Comparison of ENCODE assay signal across 8 cellular contexts in genomic region chr1:25904942-25905679, GRCh38. TPM values are rescaled to one million over a fixed set of nuclear protein-coding genes. Genes with fewer than 3 reads are reported as not detected.
DNase-seq lines count a peak whose midpoint lies in the region; ATAC-seq and TF ChIP-seq lines count a peak whose summit lies in the region.

No MANE protein-coding gene starts in this region.

- peak overlapping the region; percentile 97 for H3K27ac Mint-ChIP-seq in CD4-positive, alpha-beta T cell
- H3K27ac Mint-ChIP-seq in effector memory CD8-positive, alpha-beta T cell, result peak overlapping the region; percentile 81 to 87

- peak overlapping the region; percentile 85 to 86 for H3K4me3 ChIP-seq in mesenchymal stem cell (ENCODE audit: insufficient read depth in 1 of 2, low read depth in 1 of 2, low read length in 2 of 2)

- H2AFZ ChIP-seq in mesenchymal stem cell (ENCODE audit: low read depth, low read length), result no peak overlapping the region

- CTCF ChIA-PET in CD4-positive, alpha-beta T cell (lab: Charles Lee), result interaction anchor here (1.0 to 3.3 kb wide), 3 partner anchors 10 to 94 kb away, joined by 3 to 36 read pairs (median 6); partner anchors contain the start of gene PAFAH2

- WGBS in mesenchymal stem cell, result 3% methylated on average over 27 of the region's 34 CpGs

- H2BK12ac ChIP-seq in mesenchymal stem cell (ENCODE audit: low read length in 2 of 2), result no peak overlapping the region

- peak; percentile 64 for ATAC-seq in CD4-positive, alpha-beta T cell (ENCODE audit: poor library complexity)
- peak; percentile 56 for ATAC-seq in GM21367 (IDR thresholded peaks at IDR 0.05; ENCODE audit: unreplicated experiment)
- ATAC-seq in effector memory CD8-positive, alpha-beta T cell (replicated peaks), result peak; percentile 68

- no peak overlapping the region for H3K14ac ChIP-seq in mesenchymal stem cell (ENCODE audit: low read length in 2 of 2)

- H3K23ac ChIP-seq in mesenchymal stem cell (ENCODE audit: low read length in 2 of 2), result no peak overlapping the region

- peaks cover 3 to 19% of the 10 kb centered on the region in 2 experiments for H3K36me3 ChIP-seq in mesenchymal stem cell (ENCODE audit: control insufficient read depth in 1 of 2, insufficient read depth in 2 of 2, low read depth in 1 of 2, low read length in 2 of 2)

- no peaks in the 10 kb centered on the region for H3K9me3 Mint-ChIP-seq in CD4-positive, alpha-beta T cell
- H3K9me3 Mint-ChIP-seq in effector memory CD8-positive, alpha-beta T cell, result no peaks in the 10 kb centered on the region

- peak; percentile 18 for TF ChIP-seq CTCF in CD4-positive, alpha-beta T cell (IDR thresholded peaks at IDR 0.05)

- peaks cover 27% of the 10 kb centered on the region for H3K4me1 Mint-ChIP-seq in CD4-positive, alpha-beta T cell (ENCODE audit: low read depth)
- peaks cover 15 to 17% of the 10 kb centered on the region in 2 donors for H3K4me1 Mint-ChIP-seq in effector memory CD8-positive, alpha-beta T cell (ENCODE audit: low read depth in 2 of 2)

- no peak overlapping the region for H3K18ac ChIP-seq in mesenchymal stem cell (ENCODE audit: low read depth in 1 of 2, low read length in 2 of 2)

- no peak overlapping the region for H3K4ac ChIP-seq in mesenchymal stem cell (ENCODE audit: low read depth in 1 of 2, low read length in 2 of 2)

- intact Hi-C loops in CD4-positive, alpha-beta T cell (cut with DNase I, micrococcal nuclease), result loop anchor here (1.0 to 5.0 kb wide), 5 partner anchors 10 to 882 kb away; partner anchors contain the start of genes AUNIP (in 1 of the 2), PAFAH2 (in 1 of the 2), PDIK1L (in 1 of the 2) and PIGV (in 1 of the 2)

- H2BK120ac ChIP-seq in mesenchymal stem cell (ENCODE audit: low read depth, low read length), result no peak overlapping the region

- H2BK15ac ChIP-seq in mesenchymal stem cell (ENCODE audit: low read depth, poor library complexity, severe bottlenecking), result no peak overlapping the region

- H4K8ac ChIP-seq in mesenchymal stem cell (ENCODE audit: low read length), result no peak overlapping the region

- H3K9me3 ChIP-seq in CD4-positive, alpha-beta T cell (ENCODE audit: control insufficient read depth, low read length), result no peaks in the 10 kb centered on the region
- no peaks in the 10 kb centered on the region for H3K9me3 ChIP-seq in mesenchymal stem cell (ENCODE audit: control insufficient read depth, low read length)

- H3K27me3 ChIP-seq in CD4-positive, alpha-beta T cell (ENCODE audit: control insufficient read depth, insufficient read depth, low read length), result no peaks in the 10 kb centered on the region
- no peaks in the 10 kb centered on the region for H3K27me3 ChIP-seq in mesenchymal stem cell (ENCODE audit: control insufficient read depth in 1 of 2, insufficient read depth in 1 of 2, low read length in 2 of 2)

- peaks cover 10% of the 10 kb centered on the region for H3K4me1 ChIP-seq in mesenchymal stem cell (ENCODE audit: control insufficient read depth, insufficient read depth, low read depth, low read length)

- H3K36me3 Mint-ChIP-seq in CD4-positive, alpha-beta T cell (ENCODE audit: low read depth), result peaks cover 40% of the 10 kb centered on the region
- H3K36me3 Mint-ChIP-seq in effector memory CD8-positive, alpha-beta T cell (ENCODE audit: insufficient read depth), result peaks cover 6% of the 10 kb centered on the region

- H4K91ac ChIP-seq in mesenchymal stem cell (ENCODE audit: low read length), result no peak overlapping the region

- H2BK5ac ChIP-seq in mesenchymal stem cell (ENCODE audit: low read depth, low read length, poor library complexity, severe bottlenecking), result no peak overlapping the region

- POLR2A ChIA-PET in CD4-positive, alpha-beta T cell (lab: Charles Lee), result interaction anchor here (0.6 to 7.1 kb wide), 19 partner anchors 9 to 673 kb away, joined by 3 to 63 read pairs (median 4); partner anchors contain the start of genes MTFR1L, PAFAH2, PAQR7 and SYF2

- H3K27ac ChIP-seq in CD4-positive, alpha-beta T cell (ENCODE audit: low read depth, low read length), result peak overlapping the region; percentile 65
- peak overlapping the region; percentile 87 for H3K27ac ChIP-seq in mesenchymal stem cell (ENCODE audit: low read length, poor library complexity, severe bottlenecking)

- H3K4me3 Mint-ChIP-seq in CD4-positive, alpha-beta T cell, result peak overlapping the region; percentile 98
- peak overlapping the region; percentile 82 to 96 for H3K4me3 Mint-ChIP-seq in effector memory CD8-positive, alpha-beta T cell

- peak; percentile 79 to 94 (median 87) for DNase-seq in CD4-positive, alpha-beta T cell
- DNase-seq in HUDEP-2 (lab: John Stamatoyannopoulos, UW; ENCODE audit: unreplicated experiment in 76 of 76), result peak in 74 of 76 experiments; percentile 17 to 98 (median 92)
- DNase-seq in NOMO-1 (lab: John Stamatoyannopoulos, UW; ENCODE audit: unreplicated experiment in 2 of 2), result peak; percentile 77 to 92
- peak; percentile 93 to 96 (median 95) for DNase-seq in activated CD8-positive, alpha-beta memory T cell treated with anti-CD3 and anti-CD28 coated beads for 48 hours (ENCODE audit: low read depth in 2 of 3, low spot score in 2 of 3)
- DNase-seq in effector memory CD8-positive, alpha-beta T cell, result peak; percentile 71 to 78 (median 77)
- peak; percentile 91 for DNase-seq in mesenchymal stem cell
- DNase-seq in stimulated activated CD8-positive, alpha-beta memory T cell treated with anti-CD3 and anti-CD28 coated beads, Interleukin-12 subunit alpha, Interleukin-12 subunit beta, amount 100 ng/mL, for 24 hours (ENCODE audit: extremely low read depth), result peak; percentile 93

- H2AK5ac ChIP-seq in mesenchymal stem cell (ENCODE audit: low read length, severe bottlenecking), result no peak overlapping the region

- peaks cover 5% of the 10 kb centered on the region for H3K79me1 ChIP-seq in mesenchymal stem cell (replicated peaks; ENCODE audit: low read length, poor library complexity, severe bottlenecking)

- peak overlapping the region; percentile 89 for H3K9ac ChIP-seq in mesenchymal stem cell (ENCODE audit: low read length)

- H3K4me2 ChIP-seq in mesenchymal stem cell (ENCODE audit: low read length, poor library complexity, severe bottlenecking), result peak overlapping the region; percentile 70

- H3K27me3 Mint-ChIP-seq in CD4-positive, alpha-beta T cell, result no peaks in the 10 kb centered on the region
- H3K27me3 Mint-ChIP-seq in effector memory CD8-positive, alpha-beta T cell, result no peaks in the 10 kb centered on the region

RNA-seq across cellular contexts. Expression of gene STMN1, which starts 1.1 kb away (rescaled TPM):
- 10 to 100 TPM; 25.2 to 25.6 TPM for total RNA-seq in CD4-positive, alpha-beta T cell
- polyA plus RNA-seq in mesenchymal stem cell (2013, experiment 1 of 2), result 158 TPM
- 158 TPM for polyA plus RNA-seq in mesenchymal stem cell (2013, experiment 2 of 2)

RNA-seq across cellular contexts. Expression of gene PAQR7, which starts 29.6 kb away (rescaled TPM):
- total RNA-seq in CD4-positive, alpha-beta T cell, result 1 to 10 TPM; 1.1 to 1.5 TPM
- 10.5 TPM for polyA plus RNA-seq in mesenchymal stem cell (2013, experiment 1 of 2)
- 10.0 TPM for polyA plus RNA-seq in mesenchymal stem cell (2013, experiment 2 of 2)

RNA-seq across cellular contexts. Expression of gene AUNIP, which starts 45.9 kb away (rescaled TPM):
- not detected for total RNA-seq in CD4-positive, alpha-beta T cell
- 0.73 TPM for polyA plus RNA-seq in mesenchymal stem cell (2013, experiment 1 of 2)
- polyA plus RNA-seq in mesenchymal stem cell (2013, experiment 2 of 2), result 0.89 TPM

Comparison
In these comparisons a context has a peak if more than half of its experiments do, and no peak if none do; other contexts are left out.
1. Peak in every context shown above with its lines: DNase-seq, ATAC-seq, H3K4me3 ChIP-seq and H3K27ac ChIP-seq.